In genomic region chr21:45965084-45965826, GRCh38 we compare ENCODE assay signal across 24 cellular contexts.
"Had no signal": no experiment of that assay in that cellular context is flagged by ENCODE, and none has a peak within 500 bp of the region (broad histone marks: within the 10 kb centered on the region; RNA-seq: fewer than 3 reads in every experiment).

No MANE protein-coding gene starts in this region.

- H3K27me3 Mint-ChIP-seq: activated naive CD4-positive, alpha-beta T cell treated with anti-CD3 and anti-CD28 coated beads, Interleukin-2, amount 50 U/mL, for 24 hours had no signal

- FAIRE-seq: RCC 7860 had no signal

- H3K27ac ChIP-seq: breast epithelium, KMS-11, SJSA1 had no signal

- H3K27me3 ChIP-seq: breast epithelium, SJSA1 had no signal

- H3K9ac ChIP-seq: KMS-11 had no signal

- H3K4me1 ChIP-seq: breast epithelium had no signal

- ATAC-seq: activated CD4-positive, CD25-positive, alpha-beta regulatory T cell treated with anti-CD3 and anti-CD28 coated beads, Interleukin-2, amount 50 U/mL, for 24 hours; activated CD8-positive, alpha-beta T cell treated with anti-CD3 and anti-CD28 coated beads for 36 hours; PC-3; SK-N-SH treated with all-trans-retinoic acid at 6 μM for 48 hours had no signal

- DNase-seq: activated CD4-positive, alpha-beta T cell treated with anti-CD3 and anti-CD28 coated beads for 4 hours; activated CD8-positive, alpha-beta memory T cell treated with anti-CD3 and anti-CD28 coated beads, Interleukin-2, amount 50 U/mL, for 48 hours; activated CD8-positive, alpha-beta T cell treated with anti-CD3 and anti-CD28 coated beads for 36 hours; activated naive CD4-positive, alpha-beta T cell; activated T-cell treated with anti-CD3 and anti-CD28 coated beads, Interleukin-2, amount 50 U/mL, for 1 hour; NCI-H1092; NCI-H1417; NCI-H1930; NCI-H2171; NCI-H2227 treated with DMSO at 0.1 percent for 48 hours; NCI-H446 treated with DMSO at 0.1 percent for 48 hours; NCI-H526 treated with DMSO at 0.1 percent for 48 hours; NK-92 treated with Interleukin-12 subunit alpha and Interleukin-12 subunit beta, amount 100 ng/mL, for 24 hours; PC-3; SHP77; SW 1271 had no signal

- H3K4me2 ChIP-seq: KMS-11 had no signal

- H3K4me3 ChIP-seq: breast epithelium, SJSA1 had no signal

- H3K27ac Mint-ChIP-seq: activated CD8-positive, alpha-beta T cell treated with anti-CD3 and anti-CD28 coated beads for 36 hours; activated naive CD4-positive, alpha-beta T cell treated with anti-CD3 and anti-CD28 coated beads, Interleukin-2, amount 50 U/mL, for 24 hours; T-helper 2 cell treated with Interferon-gamma antibody and Interleukin-4, amounts not matched to agents 5 μg/mL and 100 μg/mL, for 36 hours had no signal

- H3K4me1 Mint-ChIP-seq: activated naive CD4-positive, alpha-beta T cell treated with anti-CD3 and anti-CD28 coated beads, Interleukin-2, amount 50 U/mL, for 24 hours had no signal

- H3K36me3 ChIP-seq: breast epithelium, SJSA1 had no signal

- H3K4me3 Mint-ChIP-seq: activated CD8-positive, alpha-beta T cell treated with anti-CD3 and anti-CD28 coated beads for 36 hours; activated naive CD4-positive, alpha-beta T cell treated with anti-CD3 and anti-CD28 coated beads, Interleukin-2, amount 50 U/mL, for 24 hours; T-helper 2 cell treated with Interferon-gamma antibody and Interleukin-4, amounts not matched to agents 5 μg/mL and 100 μg/mL, for 36 hours had no signal
